Comparison of ENCODE assay signal across 10 cellular contexts in the genomic region with DNA sequence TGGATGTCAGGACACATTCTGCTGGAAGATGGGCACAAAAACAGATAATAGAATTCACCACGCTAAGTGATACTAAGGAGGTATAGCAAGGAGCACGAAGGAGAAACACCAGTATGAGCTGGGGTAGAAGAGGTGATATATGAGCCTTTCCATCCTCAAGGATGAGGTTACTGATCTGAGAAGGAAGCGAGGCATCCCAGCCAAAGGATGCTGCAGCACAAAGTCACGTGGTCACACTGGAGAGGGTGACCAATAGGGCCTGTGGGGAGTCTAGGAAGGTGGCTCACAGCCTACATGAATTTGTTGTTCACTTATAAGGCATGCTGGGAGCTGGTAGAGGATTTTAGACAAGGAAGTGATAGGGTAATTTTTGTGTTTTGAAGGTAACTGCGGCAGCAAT. TPM values are rescaled to one million over a fixed set of nuclear protein-coding genes. Genes with fewer than 3 reads are reported as not detected.
DNase-seq lines count a peak whose midpoint lies in the region; ATAC-seq and TF ChIP-seq lines count a peak whose summit lies in the region.
"Had no signal": no experiment of that assay in that cellular context is flagged by ENCODE, and none has a peak within 500 bp of the region (broad histone marks: within the 10 kb centered on the region; RNA-seq: fewer than 3 reads in every experiment).

No MANE protein-coding gene starts in this region.

- no peak for ATAC-seq in activated naive CD8-positive, alpha-beta T cell treated with anti-CD3 and anti-CD28 coated beads, Interleukin-2, amount 10 ng/mL, durations not matched to agents 7 days and 5 days (ENCODE audit: low read depth)
- no peak for ATAC-seq in GM18519 (IDR thresholded peaks at IDR 0.05; ENCODE audit: low FRiP score, unreplicated experiment)
- ATAC-seq: left lung had no signal

- H4K20me1 ChIP-seq in Karpas-422 (ENCODE audit: insufficient read depth, low read depth, low read length): no peaks in the 10 kb centered on the region

- H3K79me2 ChIP-seq in Karpas-422 (ENCODE audit: low read length): peaks cover 55% of the 10 kb centered on the region

- H3K4me1 ChIP-seq in Karpas-422 (ENCODE audit: low read length): peaks cover 19% of the 10 kb centered on the region

- no peaks in the 10 kb centered on the region for H3K9me2 ChIP-seq in Karpas-422 (replicated peaks; ENCODE audit: insufficient read depth, low read length)

- no peaks in the 10 kb centered on the region for H3K9me3 Mint-ChIP-seq in activated naive CD8-positive, alpha-beta T cell treated with anti-CD3 and anti-CD28 coated beads, Interleukin-2, amount 10 ng/mL, durations not matched to agents 7 days and 5 days
- H3K9me3 Mint-ChIP-seq in nephron progenitor cell: peaks cover 27% of the 10 kb centered on the region

- H3K4me2 ChIP-seq in Karpas-422 (ENCODE audit: low read depth, low read length, poor library complexity, severe bottlenecking): peak overlapping the region; percentile 94

- H3K27me3 Mint-ChIP-seq in activated naive CD8-positive, alpha-beta T cell treated with anti-CD3 and anti-CD28 coated beads, Interleukin-2, amount 10 ng/mL, durations not matched to agents 7 days and 5 days: no peaks in the 10 kb centered on the region
- peaks cover 5% of the 10 kb centered on the region for H3K27me3 Mint-ChIP-seq in nephron progenitor cell (ENCODE audit: low read depth, poor library complexity)

- peaks cover 19% of the 10 kb centered on the region for H3K36me3 Mint-ChIP-seq in activated naive CD8-positive, alpha-beta T cell treated with anti-CD3 and anti-CD28 coated beads, Interleukin-2, amount 10 ng/mL, durations not matched to agents 7 days and 5 days
- peaks cover 17% of the 10 kb centered on the region for H3K36me3 Mint-ChIP-seq in nephron progenitor cell (ENCODE audit: low read depth)

- H3K4me3 Mint-ChIP-seq in activated naive CD8-positive, alpha-beta T cell treated with anti-CD3 and anti-CD28 coated beads, Interleukin-2, amount 10 ng/mL, durations not matched to agents 7 days and 5 days: peak overlapping the region; percentile 84
- peak overlapping the region; percentile 95 for H3K4me3 Mint-ChIP-seq in nephron progenitor cell

- TF ChIP-seq CTCF in nephron progenitor cell (IDR thresholded peaks at IDR 0.05): no peak

- H3K4me3 ChIP-seq in Karpas-422 (ENCODE audit: low read length): peak overlapping the region; percentile 94

- H3K9ac ChIP-seq in Karpas-422 (ENCODE audit: low read length): peak overlapping the region; percentile 90

- DNase-seq in NCI-H2227 (lab: John Stamatoyannopoulos, UW; ENCODE audit: unreplicated experiment) (peak; percentile 10), NCI-H2227 treated with DMSO at 0.1 percent for 48 hours (lab: John Stamatoyannopoulos, UW) (no peak), Karpas-422 (no peak), nephron progenitor cell (no peak), SIG-M5 treated with dmso at 0.1 percent for 504 hours (lab: John Stamatoyannopoulos, UW; ENCODE audit: unreplicated experiment) (no peak), superior temporal gyrus (ENCODE audit: extremely low spot score) (no peak)
- DNase-seq in activated naive CD8-positive, alpha-beta T cell treated with anti-CD3 and anti-CD28 coated beads, Interleukin-2, amount 10 ng/mL, durations not matched to agents 7 days and 5 days: no peak
- DNase-seq: left lung, NCI-H1436 treated with DMSO at 0.1 percent for 48 hours had no signal

- POLR2A ChIA-PET in activated naive CD8-positive, alpha-beta T cell treated with anti-CD3 and anti-CD28 coated beads, Interleukin-2, amount 10 ng/mL, durations not matched to agents 7 days and 5 days (lab: Charles Lee): no interaction called here

- H3K9me3 ChIP-seq in Karpas-422 (ENCODE audit: low read length): peaks cover under 1% of the 10 kb centered on the region; the same call in 1 of the 2 replicates

- peaks cover 16% of the 10 kb centered on the region for H3K4me1 Mint-ChIP-seq in activated naive CD8-positive, alpha-beta T cell treated with anti-CD3 and anti-CD28 coated beads, Interleukin-2, amount 10 ng/mL, durations not matched to agents 7 days and 5 days
- H3K4me1 Mint-ChIP-seq in nephron progenitor cell: peaks cover 24% of the 10 kb centered on the region

- no peak overlapping the region for H2AFZ ChIP-seq in Karpas-422 (ENCODE audit: low read length)

- H3K27ac ChIP-seq in Karpas-422 (ENCODE audit: low read length): no peak overlapping the region; the same call in 1 of the 2 replicates
- H3K27ac ChIP-seq: left lung had no signal

- 0 out of 2 replicates have a peak, but pooled peaks cover 3% of the 10 kb centered on the region for H3K36me3 ChIP-seq in Karpas-422 (ENCODE audit: insufficient read depth, low read length)
- H3K36me3 ChIP-seq: left lung had no signal

- no peak overlapping the region for H3K27ac Mint-ChIP-seq in activated naive CD8-positive, alpha-beta T cell treated with anti-CD3 and anti-CD28 coated beads, Interleukin-2, amount 10 ng/mL, durations not matched to agents 7 days and 5 days
- no peak overlapping the region for H3K27ac Mint-ChIP-seq in nephron progenitor cell

- no peaks in the 10 kb centered on the region for H3K27me3 ChIP-seq in Karpas-422 (ENCODE audit: low read length)
- H3K27me3 ChIP-seq: left lung had no signal

RNA-seq across cellular contexts. Expression of a gene that starts 1.4 kb away (rescaled TPM):
- 10.2 and 14.4 TPM in 2 replicates for total RNA-seq in Karpas-422 (2014; rRNA removed; shearing (Covaris generic); ENCODE audit: low replicate concordance)
- 10 to 100 TPM; 23.7 to 25.6 TPM for total RNA-seq in activated naive CD8-positive, alpha-beta T cell treated with anti-CD3 and anti-CD28 coated beads, Interleukin-2, amount 10 ng/mL, durations not matched to agents 7 days and 5 days

RNA-seq across cellular contexts. Expression of a gene that starts 18.3 kb away (rescaled TPM):
- 26.1 and 35.9 TPM in 2 replicates for total RNA-seq in Karpas-422 (2014; rRNA removed; shearing (Covaris generic); ENCODE audit: low replicate concordance)
- 10 to 100 TPM; 26.5 to 27.3 TPM for total RNA-seq in activated naive CD8-positive, alpha-beta T cell treated with anti-CD3 and anti-CD28 coated beads, Interleukin-2, amount 10 ng/mL, durations not matched to agents 7 days and 5 days
